ENCODE assay signal across 8 cellular contexts in genomic region chr19:58553799-58554493, GRCh38. TPM values are rescaled to one million over a fixed set of nuclear protein-coding genes. Genes with fewer than 3 reads are reported as not detected.
DNase-seq lines count a peak whose midpoint lies in the region; FAIRE-seq and TF ChIP-seq lines count a peak whose summit lies in the region.

No MANE protein-coding gene starts in this region.

- peaks cover 16% of the 10 kb centered on the region for H3K23me2 ChIP-seq in H1 (ENCODE audit: low read depth, low read length)

- 73% methylated on average over 18 of the region's 18 CpGs; no CpG with 5 or more reads in 1 of the 2 experiments for WGBS in H1 (ENCODE audit: extremely low coverage in 1 of 2, insufficient coverage in 1 of 2, insufficient read length in 1 of 2, insufficient replicate concordance in 2 of 2, low coverage in 1 of 2, low lambda C conversion rate in 2 of 2, missing lambda C conversion rate in 1 of 2), 2 experiments

- H3K9me3 ChIP-seq in OCI-LY7 (ENCODE audit: low read length) (no peaks in the 10 kb centered on the region), H1 (ENCODE audit: insufficient read depth in 2 of 2, low read depth in 1 of 2, low read length in 1 of 2) (no peaks in the 10 kb centered on the region), neural progenitor cell (ENCODE audit: low read depth) (no peaks in the 10 kb centered on the region)

- H3K27ac ChIP-seq in C4-2B (peak overlapping the region; percentile 81), OCI-LY7 (ENCODE audit: low read depth, low read length, poor library complexity, severe bottlenecking) (peak overlapping the region; percentile 87), H1 (ENCODE audit: low read depth, low read length) (peak overlapping the region; percentile 65), neural progenitor cell (peak overlapping the region; percentile 68)

- peaks cover 8% of the 10 kb centered on the region for H3K79me1 ChIP-seq in H1 (ENCODE audit: low read depth, low read length)

- H3K14ac ChIP-seq in H1 (ENCODE audit: insufficient read length), result no peak overlapping the region

- H3K4me1 ChIP-seq in OCI-LY7 (ENCODE audit: insufficient read depth, low read length, poor library complexity, severe bottlenecking) (peaks cover 32% of the 10 kb centered on the region), H1 (replicated peaks in 1 of 4; ENCODE audit: control insufficient read depth in 3 of 4, insufficient read depth in 4 of 4, low read length in 3 of 4) (peaks cover 0 to 21% (median 12%) of the 10 kb centered on the region in 4 experiments; a peak in 6 of 7 replicates), neural progenitor cell (peaks cover 17% of the 10 kb centered on the region)

- H4K8ac ChIP-seq in H1 (ENCODE audit: extremely low read depth, insufficient read depth, low read length), result no peak overlapping the region

- H3K9me2 ChIP-seq in OCI-LY7 (ENCODE audit: insufficient read depth, low read length), result no peaks in the 10 kb centered on the region

- no peak overlapping the region for H2AFZ ChIP-seq in OCI-LY7 (ENCODE audit: low read length)
- H2AFZ ChIP-seq in H1 (ENCODE audit: low read length), result no peak overlapping the region
- H2AFZ ChIP-seq in neural progenitor cell (replicated peaks), result no peak overlapping the region

- POLR2A ChIA-PET in OCI-LY7 (lab: Charles Lee) (interaction anchor here (0.7 to 1.9 kb wide), 6 partner anchors 8 to 1165 kb away, joined by 3 to 9 read pairs (median 6); partner anchors contain the start of gene TRIM28), H1 (lab: Charles Lee; ENCODE audit: partially characterized antibody) (interaction anchor here (0.5 to 13.8 kb wide), 17 partner anchors 9 to 599 kb away, joined by 3 to 650 read pairs (median 6); partner anchors contain the start of genes MZF1, RNF225, RPS5 and SLC27A5)

- H2BK20ac ChIP-seq in H1 (ENCODE audit: low read length), result no peak overlapping the region

- H3K56ac ChIP-seq in H1 (replicated peaks; ENCODE audit: insufficient read length, low read depth, low read length), result no peak overlapping the region

- H3K4me2 ChIP-seq in OCI-LY7 (ENCODE audit: low read length) (peak overlapping the region; percentile 99), H1 (ENCODE audit: insufficient read depth in 1 of 2, low read depth in 2 of 2, low read length in 2 of 2) (peak overlapping the region; percentile 76 to 88), neural progenitor cell (peak overlapping the region; percentile 90)

- H3K23ac ChIP-seq in H1 (ENCODE audit: insufficient read length), result no peak overlapping the region

- H3K4me1 Mint-ChIP-seq in neural progenitor cell, result peaks cover 41% of the 10 kb centered on the region

- no peak for DNase-seq in OCI-LY7 (ENCODE audit: low spot score)
- peak in 1 of 2 experiments; percentile 59 for DNase-seq in H1 (ENCODE audit: low read depth in 1 of 2, low spot score in 2 of 2)
- no peak for DNase-seq in neural progenitor cell (ENCODE audit: low spot score)
- no peak for DNase-seq in cortex of kidney (lab: John Stamatoyannopoulos, UW)
- DNase-seq in OCI-M1 (lab: John Stamatoyannopoulos, UW), result no peak
- DNase-seq in occipital lobe (lab: John Stamatoyannopoulos, UW), result no peak
- no peak for DNase-seq in NCI-H1436 treated with DMSO at 0.1 percent for 48 hours (lab: John Stamatoyannopoulos, UW)

- H4K91ac ChIP-seq in H1 (replicated peaks; ENCODE audit: insufficient read length, low read length), result no peak overlapping the region

- H2BK120ac ChIP-seq in H1 (replicated peaks; ENCODE audit: low read depth, low read length), result no peak overlapping the region

- H3K9me3 Mint-ChIP-seq in neural progenitor cell, result no peaks in the 10 kb centered on the region

- H2BK12ac ChIP-seq in H1 (ENCODE audit: low read depth, low read length), result no peak overlapping the region

- peak overlapping the region; percentile 95; the same call in 1 of the 2 replicates for H2BK5ac ChIP-seq in H1 (ENCODE audit: low read depth, low read length)

- H3K27me3 Mint-ChIP-seq in neural progenitor cell (ENCODE audit: insufficient read depth, low read depth), result peaks cover 18% of the 10 kb centered on the region

- H2AK5ac ChIP-seq in H1 (ENCODE audit: low read depth, low read length), result no peak overlapping the region

- H3K4ac ChIP-seq in H1 (replicated peaks; ENCODE audit: insufficient read length, low read depth, low read length), result no peak overlapping the region

- no peak for TF ChIP-seq EP300 in H1 (IDR thresholded peaks at IDR 0.05; ENCODE audit: borderline replicate concordance in 1 of 2, low read depth in 2 of 2, low read length in 2 of 2)

- CTCF ChIA-PET in OCI-LY7 (lab: Charles Lee; ENCODE audit: unreplicated experiment) (interaction anchor here (0.9 to 1.4 kb wide), 3 partner anchors 9 to 34 kb away, joined by 3 to 7 read pairs (median 4); partner anchors contain the start of gene ZBTB45), H1 (lab: Charles Lee; ENCODE audit: partially characterized antibody) (interaction anchor here (0.7 to 4.6 kb wide), 6 partner anchors 8 to 40 kb away, joined by 3 to 33 read pairs (median 6); partner anchors contain the start of genes TRIM28 and ZBTB45)

- peak overlapping the region in 3 of 4 experiments; percentile 72 to 91 (median 88); a peak in 6 of 7 replicates for H3K9ac ChIP-seq in H1 (replicated peaks in 1 of 4; ENCODE audit: extremely low read depth in 1 of 4, low read depth in 3 of 4, low read length in 3 of 4)
- H3K9ac ChIP-seq in neural progenitor cell, result peak overlapping the region; percentile 57

- H4K5ac ChIP-seq in H1 (ENCODE audit: insufficient read length, low read depth, low read length), result no peak overlapping the region

- no peaks in the 10 kb centered on the region for H3K27me3 ChIP-seq in H1 (replicated peaks in 1 of 4; ENCODE audit: control insufficient read depth in 3 of 4, extremely low read depth in 1 of 4, insufficient read depth in 3 of 4, low read length in 3 of 4)
- no peaks in the 10 kb centered on the region for H3K27me3 ChIP-seq in neural progenitor cell

- FAIRE-seq in H1 (lab: Jason Lieb, UNC), result no peak

- H2BK15ac ChIP-seq in H1 (ENCODE audit: low read length), result peak overlapping the region; percentile 46; the same call in 1 of the 2 replicates

- TF ChIP-seq CTCF in C4-2B (conservative IDR thresholded peaks at IDR 0.05) (no peak), OCI-LY7 (conservative IDR thresholded peaks at IDR 0.05; ENCODE audit: low read length) (no peak), H1 (IDR thresholded peaks at IDR 0.05; ENCODE audit: control extremely low read depth in 1 of 3, insufficient read depth in 1 of 3, low read depth in 1 of 3, low read length in 3 of 3) (no peak), neural progenitor cell (IDR thresholded peaks at IDR 0.05) (no peak)

- 0 out of 2 replicates have a peak overlapping the region, but pooled peaks have one; percentile 92 for H3K18ac ChIP-seq in H1 (ENCODE audit: extremely low read depth, low read length)

- H3F3A ChIP-seq in neural progenitor cell (ENCODE audit: low read depth), result peaks cover 92% of the 10 kb centered on the region

- H3K79me2 ChIP-seq in OCI-LY7 (ENCODE audit: insufficient read depth, low read depth, low read length) (peaks cover 26% of the 10 kb centered on the region), H1 (ENCODE audit: control insufficient read depth in 1 of 2, insufficient read depth in 2 of 2, low read length in 2 of 2) (peaks cover 7 to 27% of the 10 kb centered on the region in 2 experiments), neural progenitor cell (ENCODE audit: low read depth) (peaks cover 45% of the 10 kb centered on the region)

- H3K36me3 ChIP-seq in OCI-LY7 (ENCODE audit: insufficient read depth, low read length), result peaks cover 77% of the 10 kb centered on the region
- H3K36me3 ChIP-seq in H1 (ENCODE audit: control insufficient read depth in 2 of 4, insufficient read depth in 4 of 4, low read length in 3 of 4), result peaks cover 28 to 49% (median 40%) of the 10 kb centered on the region in 4 experiments
- no peaks in the 10 kb centered on the region for H3K36me3 ChIP-seq in neural progenitor cell

- no TSS peak for BruUV-seq in OCI-LY7 (replicated peaks; lab: Mats Ljungman, UMichigan)

- H3K4me3 ChIP-seq in OCI-LY7 (ENCODE audit: low read depth, low read length, poor library complexity, severe bottlenecking) (peak overlapping the region; percentile 79), H1 (ENCODE audit: extremely low read depth in 1 of 4, insufficient read depth in 2 of 4, low read depth in 3 of 4, low read length in 4 of 4) (peak overlapping the region; percentile 62 to 79 (median 68)), neural progenitor cell (peak overlapping the region; percentile 67)

- TF ChIP-seq POLR2A in H1 (IDR thresholded peaks at IDR 0.05; ENCODE audit: control extremely low read depth in 1 of 2, low read depth in 2 of 2, low read length in 2 of 2), result no peak

- peak overlapping the region; percentile 92 for H3K4me3 Mint-ChIP-seq in neural progenitor cell

- intact Hi-C loops in OCI-LY7 (cut with micrococcal nuclease; ENCODE audit: unreplicated experiment), result no loop called here

- H3K27ac Mint-ChIP-seq in neural progenitor cell, result peak overlapping the region; percentile 86

- 0 out of 2 replicates have a peak, but pooled peaks cover 4% of the 10 kb centered on the region for H4K20me1 ChIP-seq in OCI-LY7 (ENCODE audit: insufficient read depth, low read length)
- peaks cover 7 to 24% of the 10 kb centered on the region in 2 experiments for H4K20me1 ChIP-seq in H1 (replicated peaks in 1 of 2; ENCODE audit: control insufficient read depth in 1 of 2, insufficient read depth in 2 of 2, low read length in 2 of 2)
- H4K20me1 ChIP-seq in neural progenitor cell (ENCODE audit: low read depth), result peaks cover 41% of the 10 kb centered on the region

- no peak for TF ChIP-seq RAD21 in H1 (IDR thresholded peaks at IDR 0.05 in 1 of 2, conservative IDR thresholded peaks at IDR 0.05 in 1 of 2; ENCODE audit: low read depth in 2 of 2, low read length in 2 of 2)

- peaks cover 26% of the 10 kb centered on the region for H3K36me3 Mint-ChIP-seq in neural progenitor cell

RNA-seq across cellular contexts. Expression of gene CHMP2A, which starts 1.0 kb away (rescaled TPM):
- total RNA-seq in OCI-LY7 (2014; rRNA removed; shearing (Covaris generic)), result 72.7 and 108 TPM in 2 replicates
- total RNA-seq in OCI-LY7 (2022) (101 and 112 TPM in 2 replicates), neural progenitor cell (ENCODE audit: low replicate concordance) (141 and 148 TPM in 2 replicates), occipital lobe (47.7 TPM)
- 70.0 and 75.8 TPM in 2 replicates for total RNA-seq in H1 (2021; fragmentation: NEBNext Ultra II Directional; extraction: Animal tissue kit (Norgen Biotek cat#: 25700))
- 115 and 132 TPM in 2 replicates for polyA plus RNA-seq in H1 (2011; rRNA removed)
- polyA plus RNA-seq in H1 (2011; cell fraction: cytosol; rRNA removed), result 180 TPM
- 98.9 TPM for polyA plus RNA-seq in H1 (2011; cell fraction: nucleus; rRNA removed)
- polyA plus RNA-seq in H1 (2012, experiment 1 of 2), result 105 to 150 TPM (median 138 TPM) in 4 replicates
- polyA plus RNA-seq in H1 (2012, experiment 2 of 2), result 99.5 TPM
- polyA plus RNA-seq in H1 (2013, experiment 1 of 2), result 83.2 TPM
- 87.1 TPM for polyA plus RNA-seq in H1 (2013, experiment 2 of 2)
- polyA minus RNA-seq in H1 (2011; rRNA and poly(A)+ RNA removed), result 83.8 and 85.2 TPM in 2 replicates
- 70.9 TPM for polyA minus RNA-seq in H1 (2011; cell fraction: cytosol; rRNA and poly(A)+ RNA removed)
- polyA minus RNA-seq in H1 (2011; cell fraction: nucleus; rRNA and poly(A)+ RNA removed), result 34.6 TPM

RNA-seq across cellular contexts. Expression of gene UBE2M, which starts 4.5 kb away (rescaled TPM):
- 101 and 105 TPM in 2 replicates for total RNA-seq in OCI-LY7 (2014; rRNA removed; shearing (Covaris generic))
- total RNA-seq in OCI-LY7 (2022), result 117 and 130 TPM in 2 replicates
- total RNA-seq in H1 (2021; fragmentation: NEBNext Ultra II Directional; extraction: Animal tissue kit (Norgen Biotek cat#: 25700)), result 114 and 119 TPM in 2 replicates
- polyA plus RNA-seq in H1 (2011; rRNA removed), result 91.8 and 93.8 TPM in 2 replicates
- 82.4 TPM for polyA plus RNA-seq in H1 (2011; cell fraction: cytosol; rRNA removed)
- polyA plus RNA-seq in H1 (2011; cell fraction: nucleus; rRNA removed), result 91.5 TPM
- polyA plus RNA-seq in H1 (2012, experiment 1 of 2), result 95.9 to 118 TPM (median 107 TPM) in 4 replicates
- 85.0 TPM for polyA plus RNA-seq in H1 (2012, experiment 2 of 2)
- polyA plus RNA-seq in H1 (2013, experiment 1 of 2), result 86.6 TPM
- 85.7 TPM for polyA plus RNA-seq in H1 (2013, experiment 2 of 2)
- polyA minus RNA-seq in H1 (2011; rRNA and poly(A)+ RNA removed), result 67.7 and 82.2 TPM in 2 replicates
- 50.6 TPM for polyA minus RNA-seq in H1 (2011; cell fraction: cytosol; rRNA and poly(A)+ RNA removed)
- polyA minus RNA-seq in H1 (2011; cell fraction: nucleus; rRNA and poly(A)+ RNA removed), result 69.7 TPM
- total RNA-seq in neural progenitor cell (ENCODE audit: low replicate concordance), result 59.3 and 73.3 TPM in 2 replicates
- total RNA-seq in occipital lobe, result 45.5 TPM

RNA-seq across cellular contexts. Expression of gene TRIM28, which starts 10.1 kb away (rescaled TPM):
- total RNA-seq in OCI-LY7 (2014; rRNA removed; shearing (Covaris generic)), result 551 and 729 TPM in 2 replicates
- 601 and 603 TPM in 2 replicates for total RNA-seq in OCI-LY7 (2022)
- 1,398 and 1,433 TPM in 2 replicates for total RNA-seq in H1 (2021; fragmentation: NEBNext Ultra II Directional; extraction: Animal tissue kit (Norgen Biotek cat#: 25700))
- 1,442 and 2,243 TPM in 2 replicates for polyA plus RNA-seq in H1 (2011; rRNA removed)
- polyA plus RNA-seq in H1 (2011; cell fraction: cytosol; rRNA removed), result 1,009 TPM
- polyA plus RNA-seq in H1 (2011; cell fraction: nucleus; rRNA removed), result 3,768 TPM
- 1,824 to 2,237 TPM (median 2,041 TPM) in 4 replicates for polyA plus RNA-seq in H1 (2012, experiment 1 of 2)
- polyA plus RNA-seq in H1 (2012, experiment 2 of 2), result 2,033 TPM
- 913 TPM for polyA plus RNA-seq in H1 (2013, experiment 1 of 2)
- 805 TPM for polyA plus RNA-seq in H1 (2013, experiment 2 of 2)
- 3,393 and 4,202 TPM in 2 replicates for polyA minus RNA-seq in H1 (2011; rRNA and poly(A)+ RNA removed)
- polyA minus RNA-seq in H1 (2011; cell fraction: cytosol; rRNA and poly(A)+ RNA removed), result 1,842 TPM
- polyA minus RNA-seq in H1 (2011; cell fraction: nucleus; rRNA and poly(A)+ RNA removed), result 1,128 TPM
- 390 and 678 TPM in 2 replicates for total RNA-seq in neural progenitor cell (ENCODE audit: low replicate concordance)
- 276 TPM for total RNA-seq in occipital lobe

RNA-seq across cellular contexts. Expression of gene MZF1, which starts 19.2 kb away (rescaled TPM):
- total RNA-seq in OCI-LY7 (2014; rRNA removed; shearing (Covaris generic)), result 20.7 and 30.0 TPM in 2 replicates
- total RNA-seq in OCI-LY7 (2022) (39.1 and 41.1 TPM in 2 replicates), neural progenitor cell (ENCODE audit: low replicate concordance) (8.4 and 32.3 TPM in 2 replicates), occipital lobe (13.1 TPM)
- total RNA-seq in H1 (2021; fragmentation: NEBNext Ultra II Directional; extraction: Animal tissue kit (Norgen Biotek cat#: 25700)), result 15.2 and 15.5 TPM in 2 replicates
- polyA plus RNA-seq in H1 (2011; rRNA removed), result 25.0 and 38.0 TPM in 2 replicates
- 32.4 TPM for polyA plus RNA-seq in H1 (2011; cell fraction: cytosol; rRNA removed)
- polyA plus RNA-seq in H1 (2011; cell fraction: nucleus; rRNA removed), result 116 TPM
- polyA plus RNA-seq in H1 (2012, experiment 1 of 2), result 14.1 to 20.3 TPM (median 17.2 TPM) in 4 replicates
- 11.9 TPM for polyA plus RNA-seq in H1 (2012, experiment 2 of 2)
- 12.7 TPM for polyA plus RNA-seq in H1 (2013, experiment 1 of 2)
- polyA plus RNA-seq in H1 (2013, experiment 2 of 2), result 9.5 TPM
- polyA minus RNA-seq in H1 (2011; rRNA and poly(A)+ RNA removed), result 10.4 and 16.7 TPM in 2 replicates
- 14.9 TPM for polyA minus RNA-seq in H1 (2011; cell fraction: cytosol; rRNA and poly(A)+ RNA removed)
- 23.9 TPM for polyA minus RNA-seq in H1 (2011; cell fraction: nucleus; rRNA and poly(A)+ RNA removed)

RNA-seq across cellular contexts. Expression of gene ZBTB45, which starts 34.3 kb away (rescaled TPM):
- 6.7 and 10.7 TPM in 2 replicates for total RNA-seq in OCI-LY7 (2014; rRNA removed; shearing (Covaris generic))
- total RNA-seq in OCI-LY7 (2022) (14.7 and 16.4 TPM in 2 replicates), neural progenitor cell (ENCODE audit: low replicate concordance) (2.2 and 12.8 TPM in 2 replicates), occipital lobe (5.0 TPM)
- 16.9 and 17.3 TPM in 2 replicates for total RNA-seq in H1 (2021; fragmentation: NEBNext Ultra II Directional; extraction: Animal tissue kit (Norgen Biotek cat#: 25700))
- polyA plus RNA-seq in H1 (2011; rRNA removed), result 17.2 and 31.4 TPM in 2 replicates
- polyA plus RNA-seq in H1 (2011; cell fraction: cytosol; rRNA removed), result 10.8 TPM
- polyA plus RNA-seq in H1 (2011; cell fraction: nucleus; rRNA removed), result 18.7 TPM
- 8.9 to 18.6 TPM (median 17.5 TPM) in 4 replicates for polyA plus RNA-seq in H1 (2012, experiment 1 of 2)
- polyA plus RNA-seq in H1 (2012, experiment 2 of 2), result 13.2 TPM
- 12.5 TPM for polyA plus RNA-seq in H1 (2013, experiment 1 of 2)
- 13.1 TPM for polyA plus RNA-seq in H1 (2013, experiment 2 of 2)
- 5.0 and 5.1 TPM in 2 replicates for polyA minus RNA-seq in H1 (2011; rRNA and poly(A)+ RNA removed)
- 10.1 TPM for polyA minus RNA-seq in H1 (2011; cell fraction: cytosol; rRNA and poly(A)+ RNA removed)
- 18.1 TPM for polyA minus RNA-seq in H1 (2011; cell fraction: nucleus; rRNA and poly(A)+ RNA removed)
